27 cellular contexts compared by ENCODE assay signal in the genomic region with DNA sequence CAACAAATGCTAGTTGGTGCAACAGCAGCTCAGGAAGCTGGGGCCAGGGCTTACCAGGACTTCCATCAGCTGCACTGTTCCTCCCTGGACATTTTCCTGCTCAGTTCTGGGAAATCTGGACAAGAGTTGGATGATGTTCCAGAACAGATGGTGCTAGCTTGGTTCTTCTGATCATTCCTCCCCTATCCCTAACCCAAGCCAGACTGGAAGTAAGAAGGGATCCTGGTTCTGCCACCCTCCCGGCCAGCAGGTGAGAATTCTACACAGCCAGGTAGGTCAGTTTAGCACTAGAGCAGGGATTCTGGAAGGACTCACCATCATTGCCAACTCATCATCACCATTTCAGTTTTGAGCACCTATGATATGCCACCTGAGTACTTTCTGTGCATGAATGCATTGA.
"Had no signal": no experiment of that assay in that cellular context is flagged by ENCODE, and none has a peak within 500 bp of the region (broad histone marks: within the 10 kb centered on the region; RNA-seq: fewer than 3 reads in every experiment).

No MANE protein-coding gene starts in this region.

- DNase-seq: activated CD4-positive, alpha-beta memory T cell treated with anti-CD3 and anti-CD28 coated beads, Interleukin-2, amount 10 ng/mL, durations not matched to agents 7 days and 5 days; activated CD4-positive, alpha-beta T cell treated with anti-CD3 and anti-CD28 coated beads for 1 hour; activated CD4-positive, alpha-beta T cell treated with anti-CD3 and anti-CD28 coated beads for 36 hours; activated CD4-positive, alpha-beta T cell treated with anti-CD3 and anti-CD28 coated beads for 48 hours; activated CD4-positive, alpha-beta T cell treated with anti-CD3 and anti-CD28 coated beads, Interleukin-2, amount 10 ng/mL, durations not matched to agents 7 days and 5 days; activated CD4-positive, alpha-beta T cell treated with anti-CD3 and anti-CD28 coated beads, Interleukin-2, amount 50 U/mL, for 48 hours; activated CD4-positive, CD25-positive, alpha-beta regulatory T cell; activated CD8-positive, alpha-beta memory T cell treated with anti-CD3 and anti-CD28 coated beads for 24 hours; activated CD8-positive, alpha-beta memory T cell treated with anti-CD3 and anti-CD28 coated beads, Interleukin-2, amount 10 ng/mL, durations not matched to agents 7 days and 5 days; activated CD8-positive, alpha-beta memory T cell treated with anti-CD3 and anti-CD28 coated beads, Interleukin-2, amount 50 U/mL, for 48 hours; activated CD8-positive, alpha-beta T cell treated with anti-CD3 and anti-CD28 coated beads, Interleukin-2, amount 10 ng/mL, durations not matched to agents 7 days and 5 days; activated effector memory CD4-positive, alpha-beta T cell treated with Interleukin-2 at 50 U/mL for 16 hours; activated gamma-delta T cell; activated naive CD4-positive, alpha-beta T cell treated with anti-CD3 and anti-CD28 coated beads, Interleukin-2, amount 10 ng/mL, durations not matched to agents 7 days and 5 days; activated naive CD4-positive, alpha-beta T cell treated with Interleukin-2 at 50 U/mL for 16 hours; activated naive CD8-positive, alpha-beta T cell treated with anti-CD3 and anti-CD28 coated beads for 36 hours; activated T-cell treated with anti-CD3 and anti-CD28 coated beads, Interleukin-2, amount 50 U/mL, for 24 hours; activated T-cell treated with anti-CD3 and anti-CD28 coated beads, Interleukin-2, amount 50 U/mL, for 48 hours; adrenal gland; amniotic stem cell; aorta; body of pancreas; brain microvascular endothelial cell; central memory CD4-positive, alpha-beta T cell; T-helper 1 cell; T-helper 2 cell; T-helper 9 cell had no signal
